In genomic region chr7:95798401-95798930, GRCh38 we compare ENCODE assay signal across 14 cellular contexts. TPM values are rescaled to one million over a fixed set of nuclear protein-coding genes. Genes with fewer than 3 reads are reported as not detected.
DNase-seq lines count a peak whose midpoint lies in the region; ATAC-seq, FAIRE-seq and TF ChIP-seq lines count a peak whose summit lies in the region.
"Had no signal": no experiment of that assay in that cellular context is flagged by ENCODE, and none has a peak within 500 bp of the region (broad histone marks: within the 10 kb centered on the region; RNA-seq: fewer than 3 reads in every experiment).

No MANE protein-coding gene starts in this region.

- no peaks in the 10 kb centered on the region for H3K27me3 ChIP-seq in pancreas
- no peaks in the 10 kb centered on the region; the same call in 1 of the 2 replicates for H3K27me3 ChIP-seq in Caco-2 (replicated peaks; ENCODE audit: control insufficient read depth, insufficient read depth, low read length)

- no peaks in the 10 kb centered on the region for H3K36me3 ChIP-seq in pancreas
- H3K36me3 ChIP-seq in Caco-2 (ENCODE audit: control insufficient read depth, insufficient read depth, low read length): no peaks in the 10 kb centered on the region
- H3K36me3 ChIP-seq: lower lobe of right lung had no signal

- H3K4me1 ChIP-seq in pancreas: no peaks in the 10 kb centered on the region
- H3K4me1 ChIP-seq in Caco-2: no peaks in the 10 kb centered on the region
- H3K4me1 ChIP-seq: lower lobe of right lung had no signal

- BruUV-seq in Caco-2 (replicated peaks; lab: Mats Ljungman, UMichigan): no TSS peak

- peaks cover 26% of the 10 kb centered on the region for H3K27me3 Mint-ChIP-seq in Caco-2 (ENCODE audit: insufficient read depth, unreplicated experiment)

- no peak overlapping the region for H3K27ac Mint-ChIP-seq in Caco-2 (ENCODE audit: unreplicated experiment)
- H3K27ac Mint-ChIP-seq: CD4-positive, alpha-beta memory T cell had no signal

- no peak for TF ChIP-seq CTCF in choroid plexus epithelial cell (conservative IDR thresholded peaks at IDR 0.05; ENCODE audit: low read depth, low read length)
- TF ChIP-seq CTCF in pancreas (IDR thresholded peaks at IDR 0.05): no peak
- TF ChIP-seq CTCF in Caco-2 (IDR thresholded peaks at IDR 0.05; ENCODE audit: insufficient read depth in 1 of 2, low read depth in 1 of 2, low read length in 1 of 2, severe bottlenecking in 1 of 2, unreplicated experiment in 1 of 2): no peak

- FAIRE-seq in pancreas (lab: Jason Lieb, UNC): no peak

- H3K4me3 ChIP-seq in choroid plexus epithelial cell (ENCODE audit: low read depth, low read length) (no peak overlapping the region), pancreas (no peak overlapping the region), Caco-2 (ENCODE audit: low read depth, low read length) (no peak overlapping the region)
- H3K4me3 ChIP-seq: lower lobe of right lung had no signal

- H3K4me3 Mint-ChIP-seq in Caco-2 (ENCODE audit: unreplicated experiment): no peak overlapping the region
- H3K4me3 Mint-ChIP-seq: CD4-positive, alpha-beta memory T cell had no signal

- DNase-seq in DMS79 treated with DMSO at 0.1 percent for 48 hours (lab: John Stamatoyannopoulos, UW): peak; percentile 28
- DNase-seq in DMS79 (lab: John Stamatoyannopoulos, UW): no peak
- peak; percentile 97 for DNase-seq in NCI-H526 treated with DMSO at 0.1 percent for 48 hours (lab: John Stamatoyannopoulos, UW)
- DNase-seq in choroid plexus epithelial cell (ENCODE audit: low read depth): peak; percentile 23
- DNase-seq in Kasumi-1 (lab: John Stamatoyannopoulos, UW): no peak
- no peak for DNase-seq in pancreas
- no peak for DNase-seq in Caco-2
- DNase-seq: 8988T; activated gamma-delta T cell treated with Interleukin-2 at 50 U/mL for 16 hours; CD4-positive, alpha-beta memory T cell; central memory CD4-positive, alpha-beta T cell; lower lobe of right lung; occipital lobe had no signal

- H3K36me3 Mint-ChIP-seq in Caco-2 (ENCODE audit: insufficient read depth, unreplicated experiment): no peaks in the 10 kb centered on the region
- H3K36me3 Mint-ChIP-seq: CD4-positive, alpha-beta memory T cell had no signal

- no peaks in the 10 kb centered on the region for H3K9me3 Mint-ChIP-seq in Caco-2 (ENCODE audit: unreplicated experiment)

- ATAC-seq in HG03521 (IDR thresholded peaks at IDR 0.05; ENCODE audit: unreplicated experiment): no peak
- ATAC-seq in pancreas: no peak
- ATAC-seq: lower lobe of right lung had no signal

- no peaks in the 10 kb centered on the region for H3K4me1 Mint-ChIP-seq in Caco-2 (ENCODE audit: low read depth, unreplicated experiment)
- H3K4me1 Mint-ChIP-seq: CD4-positive, alpha-beta memory T cell had no signal

- no peak overlapping the region for H3K27ac ChIP-seq in pancreas
- H3K27ac ChIP-seq: lower lobe of right lung had no signal

- 9 to 16% methylated on average over 4 of the region's 4 CpGs for WGBS in pancreas, 2 donors

- POLR2A ChIA-PET in Caco-2 (lab: Charles Lee): no interaction called here

- H3K9me3 ChIP-seq in pancreas: no peaks in the 10 kb centered on the region
- no peaks in the 10 kb centered on the region for H3K9me3 ChIP-seq in Caco-2
- H3K9me3 ChIP-seq: lower lobe of right lung had no signal

- CTCF ChIA-PET in Caco-2 (lab: Charles Lee): interaction anchor here (0.5 kb wide), 1 partner anchor 108 kb away, joined by 3 read pairs; no protein-coding TSS in a partner anchor

- intact Hi-C loops in pancreas (cut with DNase I) (no loop called here), Caco-2 (cut with micrococcal nuclease; ENCODE audit: unreplicated experiment) (no loop called here)

RNA-seq across cellular contexts. Expression of gene DYNC1I1, which starts 26.1 kb away (rescaled TPM):
- total RNA-seq in pancreas: 1 to 10 TPM in 4 of 6 donors, under 1 TPM in 2; 0.71 to 1.5 (median 1.3) TPM
- 1 to 10 TPM in 1 of 2 donors, under 1 TPM in 1; 0.95 to 5.5 TPM for polyA plus RNA-seq in pancreas
- 6.8 and 8.3 TPM in 2 replicates for total RNA-seq in Caco-2 (2022)
- total RNA-seq: CD4-positive, alpha-beta memory T cell had no signal

Comparison
In these comparisons a context has a peak if more than half of its experiments do, and no peak if none do; other contexts are left out.
1. DNase-seq: peak in DMS79 treated with DMSO at 0.1 percent for 48 hours (single experiment), NCI-H526 treated with DMSO at 0.1 percent for 48 hours (single experiment) and choroid plexus epithelial cell (single experiment); none in DMS79 (single experiment), Kasumi-1 (0 of 2), pancreas (0 of 6) and Caco-2 (0 of 2).